In genomic region chr1:154418898-154419619, GRCh38 we compare ENCODE assay signal across 9 cellular contexts. TPM values are rescaled to one million over a fixed set of nuclear protein-coding genes. Genes with fewer than 3 reads are reported as not detected.
A peak's percentile ranks its signal among the peaks of the same experiment; 100 is the strongest.
DNase-seq lines count a peak whose midpoint lies in the region; ATAC-seq and TF ChIP-seq lines count a peak whose summit lies in the region.
"Had no signal": no experiment of that assay in that cellular context is flagged by ENCODE, and none has a peak within 500 bp of the region (broad histone marks: within the 10 kb centered on the region; RNA-seq: fewer than 3 reads in every experiment).

No MANE protein-coding gene starts in this region.

- ATAC-seq in left lung: no peak
- no peak for ATAC-seq in stimulated activated naive CD8-positive, alpha-beta T cell treated with anti-CD3 and anti-CD28 coated beads, Interleukin-15, amount 100 ng/mL, for 72 hours
- no peak for ATAC-seq in GM19463 (IDR thresholded peaks at IDR 0.05; ENCODE audit: unreplicated experiment)

- 29 to 38% (median 32%) methylated on average over 5 of the region's 5 CpGs for WGBS in adipose tissue, 3 donors

- H3K4me1 ChIP-seq in KMS-11 (ENCODE audit: low read depth, poor library complexity, severe bottlenecking): peaks cover 67% of the 10 kb centered on the region
- H3K4me1 ChIP-seq in left lung: peaks cover 44 to 99% of the 10 kb centered on the region in 2 donors

- peak overlapping the region; percentile 94 to 97 for H3K27ac Mint-ChIP-seq in stimulated activated naive CD8-positive, alpha-beta T cell treated with anti-CD3 and anti-CD28 coated beads, Interleukin-15, amount 100 ng/mL, for 72 hours

- H3K27me3 ChIP-seq in KMS-11 (ENCODE audit: insufficient read depth, low read depth) (no peaks in the 10 kb centered on the region), left lung (no peaks in the 10 kb centered on the region)

- no peak overlapping the region for H2AFZ ChIP-seq in KMS-11 (ENCODE audit: low read depth)

- H3K9me3 Mint-ChIP-seq in stimulated activated naive CD8-positive, alpha-beta T cell treated with anti-CD3 and anti-CD28 coated beads, Interleukin-15, amount 100 ng/mL, for 72 hours: no peaks in the 10 kb centered on the region

- TF ChIP-seq CTCF in KMS-11 (conservative IDR thresholded peaks at IDR 0.05; ENCODE audit: low read depth, low read length): no peak
- no peak for TF ChIP-seq CTCF in left lung (IDR thresholded peaks at IDR 0.05)

- H3K4me3 Mint-ChIP-seq in stimulated activated naive CD8-positive, alpha-beta T cell treated with anti-CD3 and anti-CD28 coated beads, Interleukin-15, amount 100 ng/mL, for 72 hours: peak overlapping the region; percentile 75 to 80

- no peaks in the 10 kb centered on the region for H3K9me3 ChIP-seq in left lung

- H3K9ac ChIP-seq in KMS-11: no peak overlapping the region

- H3K4me2 ChIP-seq in KMS-11: peak overlapping the region; percentile 17

- H3K27me3 Mint-ChIP-seq in stimulated activated naive CD8-positive, alpha-beta T cell treated with anti-CD3 and anti-CD28 coated beads, Interleukin-15, amount 100 ng/mL, for 72 hours: no peaks in the 10 kb centered on the region

- no peaks in the 10 kb centered on the region for H4K20me1 ChIP-seq in KMS-11 (ENCODE audit: insufficient read depth)

- intact Hi-C loops in left lung (cut with DNase I): no loop called here

- H3K36me3 ChIP-seq in KMS-11 (ENCODE audit: insufficient read depth): no peaks in the 10 kb centered on the region
- H3K36me3 ChIP-seq in left lung: peaks cover 0 to 7% of the 10 kb centered on the region in 2 donors

- H3K4me3 ChIP-seq in KMS-11 (IDR thresholded peaks at IDR 0.05; ENCODE audit: insufficient read depth, low read depth, low read length): peak overlapping the region; percentile 19
- H3K4me3 ChIP-seq in left lung: peak overlapping the region in 1 of 2 donors; percentile 7

- peaks cover 77% of the 10 kb centered on the region for H3K4me1 Mint-ChIP-seq in stimulated activated naive CD8-positive, alpha-beta T cell treated with anti-CD3 and anti-CD28 coated beads, Interleukin-15, amount 100 ng/mL, for 72 hours

- DNase-seq in left lung (no peak), HuH-7.5 (ENCODE audit: low spot score) (no peak), T-helper 9 cell (no peak), globus pallidus (ENCODE audit: low spot score) (no peak)
- DNase-seq in stimulated activated naive CD8-positive, alpha-beta T cell treated with anti-CD3 and anti-CD28 coated beads, Interleukin-15, amount 100 ng/mL, for 72 hours: no peak
- DNase-seq: NCI-H748 treated with DMSO at 0.1 percent for 48 hours had no signal

- H3K79me2 ChIP-seq in KMS-11 (ENCODE audit: insufficient read depth, low read depth): no peaks in the 10 kb centered on the region

- H3K27ac ChIP-seq in KMS-11 (no peak overlapping the region), adipose tissue (ENCODE audit: low read depth, low read length) (peak overlapping the region; percentile 89), left lung (peak overlapping the region; percentile 90 to 91)

RNA-seq across cellular contexts. Expression of gene IL6R, which starts 13.9 kb away (rescaled TPM):
- polyA plus RNA-seq in adipose tissue: 10 to 100 TPM in 1 of 3 donors, 1 to 10 TPM in 2; 5.0 to 12.3 (median 7.8) TPM
- total RNA-seq in left lung: 10 to 100 TPM; 45.0 to 65.3 TPM
